Comparison of ENCODE assay signal across 18 cellular contexts in the genomic region with DNA sequence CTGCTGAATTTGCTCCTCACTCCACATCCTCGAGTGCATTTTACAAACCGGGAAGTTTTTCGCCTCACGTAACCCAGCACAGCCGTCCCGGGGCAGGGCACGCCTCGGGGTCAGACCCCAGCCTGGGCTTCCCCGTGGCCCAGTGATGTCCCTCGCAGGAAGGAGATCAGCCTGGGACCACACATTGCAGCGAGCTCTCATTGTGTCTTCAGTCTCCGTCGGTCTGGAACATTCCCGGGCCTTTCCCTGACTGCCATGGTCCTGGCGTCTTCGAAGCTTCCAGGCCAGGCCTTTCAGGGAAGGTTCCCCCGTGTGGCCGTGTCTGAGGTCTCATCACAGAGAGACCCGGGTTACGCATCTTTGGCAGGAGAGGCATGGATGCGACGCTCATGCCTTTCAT. TPM values are rescaled to one million over a fixed set of nuclear protein-coding genes. Genes with fewer than 3 reads are reported as not detected.
A peak's percentile ranks its signal among the peaks of the same experiment; 100 is the strongest.
DNase-seq lines count a peak whose midpoint lies in the region; ATAC-seq, FAIRE-seq and TF ChIP-seq lines count a peak whose summit lies in the region.
"Had no signal": no experiment of that assay in that cellular context is flagged by ENCODE, and none has a peak within 500 bp of the region (broad histone marks: within the 10 kb centered on the region; RNA-seq: fewer than 3 reads in every experiment).

No MANE protein-coding gene starts in this region.

- intact Hi-C loops in CD14-positive monocyte (cut with micrococcal nuclease) (no loop called here), kidney (cut with DNase I) (no loop called here)

- ATAC-seq in HG02798 (IDR thresholded peaks at IDR 0.05; ENCODE audit: poor library complexity, unreplicated experiment) = no peak
- ATAC-seq: CD8-positive, alpha-beta T cell; PC-3 had no signal

- no peaks in the 10 kb centered on the region for H3K79me2 ChIP-seq in osteoblast (ENCODE audit: insufficient read depth, low read length)

- H3K4me3 ChIP-seq in kidney (ENCODE audit: low read length in 2 of 2) (no peak overlapping the region), osteoblast (ENCODE audit: insufficient read depth, low read length) (no peak overlapping the region)
- H3K4me3 ChIP-seq: HAP-1 had no signal

- peaks cover 0 to 1% (median 0%) of the 10 kb centered on the region in 7 donors for H3K9me3 Mint-ChIP-seq in CD14-positive monocyte
- H3K9me3 Mint-ChIP-seq: CD8-positive, alpha-beta T cell had no signal

- H3K4me1 Mint-ChIP-seq in CD14-positive monocyte = no peaks in the 10 kb centered on the region

- no peak for FAIRE-seq in kidney (lab: Jason Lieb, UNC)
- FAIRE-seq: GM19239 had no signal

- DNase-seq in activated CD8-positive, alpha-beta memory T cell treated with anti-CD3 and anti-CD28 coated beads, Interleukin-2, amount 50 U/mL, for 4 hours = peak; percentile 9
- no peak for DNase-seq in activated CD8-positive, alpha-beta memory T cell treated with anti-CD3 and anti-CD28 coated beads for 24 hours
- peak; percentile 20 for DNase-seq in CD14-positive monocyte (ENCODE audit: low spot score)
- DNase-seq in kidney = peak; percentile 68
- DNase-seq in osteoblast (ENCODE audit: insufficient read length, low spot score, missing footprints) = peak; percentile 69
- no peak for DNase-seq in NCI-H446 (lab: John Stamatoyannopoulos, UW)
- DNase-seq in central memory CD4-positive, alpha-beta T cell = no peak
- DNase-seq: 8988T; CD8-positive, alpha-beta T cell; KBM-7; NCI-H1417 treated with DMSO at 0.1 percent for 48 hours; NCI-H2029; NCI-H2171 treated with DMSO at 0.1 percent for 48 hours; NCI-H748 treated with DMSO at 0.1 percent for 48 hours; PC-3 had no signal

- H3K9me3 ChIP-seq in kidney (ENCODE audit: control insufficient read depth in 1 of 2, low read length in 2 of 2) (no peaks in the 10 kb centered on the region), osteoblast (ENCODE audit: low read depth, low read length) (no peaks in the 10 kb centered on the region)
- H3K9me3 ChIP-seq: HAP-1 had no signal

- H3K36me3 Mint-ChIP-seq in CD14-positive monocyte = no peaks in the 10 kb centered on the region
- H3K36me3 Mint-ChIP-seq: CD8-positive, alpha-beta T cell had no signal

- no peak for TF ChIP-seq CTCF in CD14-positive monocyte (IDR thresholded peaks at IDR 0.05)
- TF ChIP-seq CTCF in kidney (IDR thresholded peaks at IDR 0.05; ENCODE audit: borderline replicate concordance, extremely low read depth, insufficient read depth) = no peak
- no peak for TF ChIP-seq CTCF in osteoblast (IDR thresholded peaks at IDR 0.05; ENCODE audit: extremely low read depth, low read depth, low read length)

- H3K4me2 ChIP-seq in osteoblast (ENCODE audit: insufficient read depth, low read length) = no peak overlapping the region

- no peaks in the 10 kb centered on the region for H3K27me3 ChIP-seq in osteoblast (ENCODE audit: insufficient read depth, low read length)

- H3K36me3 ChIP-seq in kidney (ENCODE audit: control insufficient read depth in 1 of 2, insufficient read depth in 2 of 2, low read length in 2 of 2) (no peaks in the 10 kb centered on the region), osteoblast (ENCODE audit: insufficient read depth, low read length) (no peaks in the 10 kb centered on the region)
- H3K36me3 ChIP-seq: HAP-1 had no signal

- H3K9ac ChIP-seq in kidney (ENCODE audit: low read length in 2 of 2) = no peak overlapping the region

- H3K27ac ChIP-seq in kidney (ENCODE audit: low read depth in 2 of 2, low read length in 2 of 2) (no peak overlapping the region), osteoblast (ENCODE audit: low read depth, low read length) (no peak overlapping the region)

- H3K27ac Mint-ChIP-seq in CD14-positive monocyte = no peak overlapping the region
- H3K27ac Mint-ChIP-seq: CD8-positive, alpha-beta T cell had no signal

- H4K20me1 ChIP-seq in osteoblast (ENCODE audit: insufficient read depth, low read length) = no peaks in the 10 kb centered on the region

- H3K27me3 Mint-ChIP-seq in CD14-positive monocyte (ENCODE audit: low read depth in 3 of 3) = peaks cover 2 to 7% (median 2%) of the 10 kb centered on the region in 3 donors

- H2AFZ ChIP-seq in osteoblast (ENCODE audit: low read length) = no peak overlapping the region

- peaks cover 0 to 2% of the 10 kb centered on the region in 2 donors for H3K4me1 ChIP-seq in kidney (ENCODE audit: control insufficient read depth in 1 of 2, insufficient read depth in 1 of 2, low read depth in 1 of 2, low read length in 2 of 2)
- no peaks in the 10 kb centered on the region for H3K4me1 ChIP-seq in osteoblast (ENCODE audit: insufficient read depth, low read length)
- H3K4me1 ChIP-seq: HAP-1 had no signal

- no peak overlapping the region for H3K4me3 Mint-ChIP-seq in CD14-positive monocyte
- H3K4me3 Mint-ChIP-seq: CD8-positive, alpha-beta T cell had no signal

RNA-seq across cellular contexts. Expression of gene MORN1, which starts 43.4 kb away (rescaled TPM):
- 1 to 10 TPM; 1.5 to 1.7 TPM for polyA plus RNA-seq in CD14-positive monocyte
- total RNA-seq in kidney = 24.7 TPM
- 9.0 TPM for polyA plus RNA-seq in kidney (ENCODE audit: insufficient read depth, low read depth, low replicate concordance)
- 12.4 and 13.4 TPM in 2 replicates for total RNA-seq in osteoblast

RNA-seq across cellular contexts. Expression of gene RER1, which starts 43.7 kb away (rescaled TPM):
- polyA plus RNA-seq in CD14-positive monocyte (100 to 1,000 TPM; 193 to 235 TPM), kidney (ENCODE audit: insufficient read depth, low read depth, low replicate concordance) (158 TPM)
- total RNA-seq in kidney (162 TPM), osteoblast (77.8 and 95.2 TPM in 2 replicates)

Comparison
In these comparisons a context has a peak if more than half of its experiments do, and no peak if none do; other contexts are left out.
1. DNase-seq: peak in activated CD8-positive, alpha-beta memory T cell treated with anti-CD3 and anti-CD28 coated beads, Interleukin-2, amount 50 U/mL, for 4 hours (single experiment), CD14-positive monocyte (single experiment), kidney (single experiment) and osteoblast (single experiment); none in activated CD8-positive, alpha-beta memory T cell treated with anti-CD3 and anti-CD28 coated beads for 24 hours (single experiment), NCI-H446 (0 of 2) and central memory CD4-positive, alpha-beta T cell (single experiment).